12 cellular contexts compared by ENCODE assay signal in the genomic region with DNA sequence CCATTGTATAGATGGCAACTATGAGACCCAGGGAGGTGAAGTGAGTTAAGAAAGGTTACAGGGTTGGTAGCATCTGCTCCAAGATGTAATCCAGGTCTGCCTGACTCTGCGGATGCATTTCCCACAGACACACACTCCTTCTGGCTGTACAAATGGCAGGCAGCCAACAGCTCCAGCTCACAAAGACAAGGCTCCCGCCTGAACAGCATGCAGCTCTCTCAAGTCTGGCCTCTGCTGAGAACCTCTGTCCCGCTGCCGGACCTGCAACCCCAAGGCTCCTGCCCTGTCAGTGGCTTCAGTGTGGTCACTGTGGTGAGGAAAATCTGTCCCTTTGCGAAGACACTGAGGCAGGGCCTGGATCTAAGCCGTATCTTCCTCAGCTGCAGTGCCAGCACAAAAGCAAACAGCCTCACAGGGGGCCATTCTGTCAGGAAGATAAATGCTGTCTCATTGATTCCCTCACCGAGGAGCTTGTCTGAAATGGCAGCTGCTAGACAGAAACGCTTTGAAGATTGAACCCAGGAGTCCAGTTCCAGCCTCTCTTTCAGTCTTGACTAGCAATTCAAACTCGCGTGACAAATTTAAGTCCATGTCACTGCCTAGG.
A peak's percentile ranks its signal among the peaks of the same experiment; 100 is the strongest.
DNase-seq lines count a peak whose midpoint lies in the region; ATAC-seq, FAIRE-seq and TF ChIP-seq lines count a peak whose summit lies in the region.
"Had no signal": no experiment of that assay in that cellular context is flagged by ENCODE, and none has a peak within 500 bp of the region (broad histone marks: within the 10 kb centered on the region; RNA-seq: fewer than 3 reads in every experiment).

No MANE protein-coding gene starts in this region.

- no peaks in the 10 kb centered on the region for H3K9me3 ChIP-seq in ectodermal cell (ENCODE audit: control insufficient read depth, low read length)

- no peaks in the 10 kb centered on the region for H3K9me2 ChIP-seq in GM23338 (ENCODE audit: insufficient read depth)

- H3F3A ChIP-seq in GM23338 (replicated peaks; ENCODE audit: low read depth), result no peaks in the 10 kb centered on the region

- FAIRE-seq in GM12892 (lab: Jason Lieb, UNC), result no peak

- H3K27ac Mint-ChIP-seq in GM23338, result peak overlapping the region; percentile 34; the same call in 1 of the 2 replicates
- H3K27ac Mint-ChIP-seq: natural killer cell had no signal

- TF ChIP-seq CTCF in GM23338 (conservative IDR thresholded peaks at IDR 0.05; ENCODE audit: low read depth in 2 of 2), result no peak

- H3K27ac ChIP-seq in GM23338 (ENCODE audit: low read depth) (no peak overlapping the region), ectodermal cell (ENCODE audit: insufficient read depth, low read depth, low read length, poor library complexity, severe bottlenecking) (peak overlapping the region; percentile 36)
- H3K27ac ChIP-seq: heart right ventricle, VCaP had no signal

- no peak overlapping the region for H3K4me3 Mint-ChIP-seq in GM23338
- H3K4me3 Mint-ChIP-seq: natural killer cell had no signal

- peak; percentile 5 for DNase-seq in GM23338 (ENCODE audit: low spot score)
- peak; percentile 69 for DNase-seq in NCI-H524 treated with DMSO at 0.1 percent for 48 hours (lab: John Stamatoyannopoulos, UW)
- peak; percentile 72 for DNase-seq in pons (ENCODE audit: low spot score)
- no peak for DNase-seq in GM12892 (ENCODE audit: insufficient read length)
- no peak for DNase-seq in mesenteric fat pad (ENCODE audit: low spot score)
- DNase-seq in stimulated activated CD4-positive, alpha-beta T cell treated with anti-CD3 and anti-CD28 coated beads, Interleukin-12 subunit alpha, Interleukin-12 subunit beta, amount 100 ng/mL, for 4 hours, result no peak
- DNase-seq: natural killer cell, NCI-H1436 had no signal

- TF ChIP-seq POLR2A in GM12892 (IDR thresholded peaks at IDR 0.05; ENCODE audit: low read depth, low read length), result no peak

- H4K20me1 ChIP-seq in GM23338 (replicated peaks; ENCODE audit: insufficient read depth), result no peaks in the 10 kb centered on the region

- H3K4me1 Mint-ChIP-seq in GM23338, result peaks cover 5% of the 10 kb centered on the region; the same call in 2 of the 3 replicates

- H3K79me2 ChIP-seq in GM23338 (replicated peaks; ENCODE audit: insufficient read depth), result no peaks in the 10 kb centered on the region

- peak overlapping the region; percentile 84 for H2AFZ ChIP-seq in GM23338

- H3K27me3 ChIP-seq in GM23338 (ENCODE audit: insufficient read depth) (no peaks in the 10 kb centered on the region), ectodermal cell (ENCODE audit: control insufficient read depth, insufficient read depth, low read length, poor library complexity, severe bottlenecking) (no peaks in the 10 kb centered on the region)

- H3K4me3 ChIP-seq in GM23338 (no peak overlapping the region), ectodermal cell (ENCODE audit: insufficient read depth, low read depth, low read length) (no peak overlapping the region)
- H3K4me3 ChIP-seq: heart right ventricle had no signal

- ATAC-seq in GM23338, result no peak
- no peak for ATAC-seq in HG03378 (IDR thresholded peaks at IDR 0.05; ENCODE audit: unreplicated experiment)
- ATAC-seq: natural killer cell had no signal

- WGBS in ectodermal cell, 2 experiments, result 43 to 47% methylated on average over 10 of the region's 10 CpGs

- peaks cover 4% of the 10 kb centered on the region for H3K27me3 Mint-ChIP-seq in GM23338 (ENCODE audit: insufficient read depth, low read depth, poor library complexity)

- no peaks in the 10 kb centered on the region for H3K36me3 ChIP-seq in GM23338 (ENCODE audit: insufficient read depth)
- no peaks in the 10 kb centered on the region for H3K36me3 ChIP-seq in ectodermal cell (ENCODE audit: control insufficient read depth, insufficient read depth, low read length)
- H3K36me3 ChIP-seq: heart right ventricle had no signal

- H3K4me2 ChIP-seq in GM23338, result no peak overlapping the region

- H3K4me1 ChIP-seq in GM23338 (ENCODE audit: insufficient read depth) (peaks cover 4% of the 10 kb centered on the region), ectodermal cell (ENCODE audit: control insufficient read depth, insufficient read depth, low read length) (peaks cover 12% of the 10 kb centered on the region)
- H3K4me1 ChIP-seq: heart right ventricle had no signal

- H3K9me3 Mint-ChIP-seq in GM23338, result peaks cover 11% of the 10 kb centered on the region
- H3K9me3 Mint-ChIP-seq: natural killer cell had no signal

- H3K36me3 Mint-ChIP-seq in GM23338 (ENCODE audit: low read depth), result peaks cover 12% of the 10 kb centered on the region; the same call in 2 of the 3 replicates
- H3K36me3 Mint-ChIP-seq: natural killer cell had no signal

TF ChIP-seq in GM23338, 12 proteins besides CTCF, POLR2A, EP300 and RAD21:
- TF ChIP-seq ZNF114 (CRISPR knock-in tag; IDR thresholded peaks at IDR 0.05) (no peak), POLR2AphosphoS5 (IDR thresholded peaks at IDR 0.05; ENCODE audit: low read depth) (no peak)

Comparison
In these comparisons a context has a peak if more than half of its experiments do, and no peak if none do; other contexts are left out.
1. DNase-seq: peak in GM23338 (single experiment), NCI-H524 treated with DMSO at 0.1 percent for 48 hours (single experiment) and pons (single experiment); none in GM12892 (single experiment), mesenteric fat pad (single experiment) and stimulated activated CD4-positive, alpha-beta T cell treated with anti-CD3 and anti-CD28 coated beads, Interleukin-12 subunit alpha, Interleukin-12 subunit beta, amount 100 ng/mL, for 4 hours (single experiment).